1 cellular context compared by ENCODE assay signal in genomic region chr7:73699370-73700069, GRCh38.
TF ChIP-seq lines count a peak whose summit lies in the region.

No MANE protein-coding gene starts in this region.

TF ChIP-seq in GM12878, 131 proteins besides CTCF, POLR2A, EP300 and RAD21:
- no peak for TF ChIP-seq CEBPZ (IDR thresholded peaks at IDR 0.05; ENCODE audit: low read depth, low read length)
- no peak for TF ChIP-seq KAT2A (conservative IDR thresholded peaks at IDR 0.05; ENCODE audit: control insufficient read depth, low read depth, low read length)
- TF ChIP-seq YBX1 (IDR thresholded peaks at IDR 0.05): no peak
- TF ChIP-seq, protein P1, sequence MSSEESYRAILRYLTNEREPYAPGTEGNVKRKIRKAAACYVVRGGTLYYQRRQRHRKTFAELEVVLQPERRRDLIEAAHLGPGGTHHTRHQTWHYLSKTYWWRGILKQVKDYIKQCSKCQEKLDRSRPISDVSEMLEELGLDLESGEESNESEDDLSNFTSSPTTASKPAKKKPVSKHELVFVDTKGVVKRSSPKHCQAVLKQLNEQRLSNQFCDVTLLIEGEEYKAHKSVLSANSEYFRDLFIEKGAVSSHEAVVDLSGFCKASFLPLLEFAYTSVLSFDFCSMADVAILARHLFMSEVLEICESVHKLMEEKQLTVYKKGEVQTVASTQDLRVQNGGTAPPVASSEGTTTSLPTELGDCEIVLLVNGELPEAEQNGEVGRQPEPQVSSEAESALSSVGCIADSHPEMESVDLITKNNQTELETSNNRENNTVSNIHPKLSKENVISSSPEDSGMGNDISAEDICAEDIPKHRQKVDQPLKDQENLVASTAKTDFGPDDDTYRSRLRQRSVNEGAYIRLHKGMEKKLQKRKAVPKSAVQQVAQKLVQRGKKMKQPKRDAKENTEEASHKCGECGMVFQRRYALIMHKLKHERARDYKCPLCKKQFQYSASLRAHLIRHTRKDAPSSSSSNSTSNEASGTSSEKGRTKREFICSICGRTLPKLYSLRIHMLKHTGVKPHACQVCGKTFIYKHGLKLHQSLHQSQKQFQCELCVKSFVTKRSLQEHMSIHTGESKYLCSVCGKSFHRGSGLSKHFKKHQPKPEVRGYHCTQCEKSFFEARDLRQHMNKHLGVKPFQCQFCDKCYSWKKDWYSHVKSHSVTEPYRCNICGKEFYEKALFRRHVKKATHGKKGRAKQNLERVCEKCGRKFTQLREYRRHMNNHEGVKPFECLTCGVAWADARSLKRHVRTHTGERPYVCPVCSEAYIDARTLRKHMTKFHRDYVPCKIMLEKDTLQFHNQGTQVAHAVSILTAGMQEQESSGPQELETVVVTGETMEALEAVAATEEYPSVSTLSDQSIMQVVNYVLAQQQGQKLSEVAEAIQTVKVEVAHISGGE (CRISPR knock-in tag; IDR thresholded peaks at IDR 0.05): no peak
- TF ChIP-seq ETV6 (conservative IDR thresholded peaks at IDR 0.05 in 1 of 2, IDR thresholded peaks at IDR 0.05 in 1 of 2; ENCODE audit: borderline replicate concordance in 1 of 2, low read depth in 1 of 2): no peak
- TF ChIP-seq SRF (IDR thresholded peaks at IDR 0.05; ENCODE audit: low read depth in 2 of 2, low read length in 2 of 2): no peak
- TF ChIP-seq TCF3 (IDR thresholded peaks at IDR 0.05; ENCODE audit: borderline replicate concordance, insufficient read depth, low read depth, low read length): no peak
